ENCODE assay signal across 8 cellular contexts in genomic region chr6:36130672-36131516, GRCh38. TPM values are rescaled to one million over a fixed set of nuclear protein-coding genes. Genes with fewer than 3 reads are reported as not detected.
DNase-seq lines count a peak whose midpoint lies in the region; ATAC-seq, FAIRE-seq and TF ChIP-seq lines count a peak whose summit lies in the region.

No MANE protein-coding gene starts in this region.

- peak overlapping the region; percentile 81 for H3K27ac ChIP-seq in CD8-positive, alpha-beta T cell (ENCODE audit: low read depth, low read length)
- H3K27ac ChIP-seq in RWPE2 (ENCODE audit: poor library complexity, severe bottlenecking), result peak overlapping the region; percentile 93
- H3K27ac ChIP-seq in angular gyrus (ENCODE audit: low read depth, low read length), result peak overlapping the region; percentile 72
- peak overlapping the region; percentile 43 for H3K27ac ChIP-seq in keratinocyte (ENCODE audit: control insufficient read depth, insufficient read depth, low read length)

- H3K4me1 ChIP-seq in CD8-positive, alpha-beta T cell (ENCODE audit: insufficient read depth, low read length), result peaks cover 56% of the 10 kb centered on the region
- H3K4me1 ChIP-seq in RWPE2 (ENCODE audit: insufficient read depth, poor library complexity, severe bottlenecking) (peaks cover 38% of the 10 kb centered on the region), keratinocyte (ENCODE audit: control insufficient read depth, extremely low read depth, insufficient read depth, low read length) (peaks cover 30% of the 10 kb centered on the region)

- DNase-seq in CD8-positive, alpha-beta T cell, result peak in 6 of 7 experiments; percentile 29 to 73 (median 44)
- DNase-seq in RWPE2 (ENCODE audit: low spot score), result no peak
- DNase-seq in keratinocyte (ENCODE audit: low read depth, low spot score), result no peak
- peak; percentile 68 for DNase-seq in stimulated activated CD4-positive, alpha-beta T cell treated with anti-CD3 and anti-CD28 coated beads, Interleukin-4, amount 100 ng/mL, for 24 hours
- DNase-seq in urothelium cell line (ENCODE audit: low spot score), result no peak
- DNase-seq in KG1 (lab: John Stamatoyannopoulos, UW), result no peak

- no peaks in the 10 kb centered on the region for H3K27me3 Mint-ChIP-seq in CD8-positive, alpha-beta T cell (ENCODE audit: low read depth)

- no peak for FAIRE-seq in keratinocyte (lab: Jason Lieb, UNC)
- FAIRE-seq in urothelium cell line (lab: Jason Lieb, UNC), result no peak

- no peaks in the 10 kb centered on the region for H3K9me1 ChIP-seq in keratinocyte (ENCODE audit: control insufficient read depth, extremely low read depth, insufficient read depth, low read length)

- H3K4me3 Mint-ChIP-seq in CD8-positive, alpha-beta T cell, result peak overlapping the region; percentile 88

- peaks cover 2% of the 10 kb centered on the region for H3K79me2 ChIP-seq in keratinocyte (ENCODE audit: control insufficient read depth, insufficient read depth, low read length)

- H3K9me3 Mint-ChIP-seq in CD8-positive, alpha-beta T cell, result no peaks in the 10 kb centered on the region

- TF ChIP-seq CTCF in CD8-positive, alpha-beta T cell (IDR thresholded peaks at IDR 0.05), result no peak
- TF ChIP-seq CTCF in RWPE2 (IDR thresholded peaks at IDR 0.05; ENCODE audit: poor library complexity, severe bottlenecking) (peak; percentile 29), keratinocyte (optimal IDR thresholded peaks at IDR 0.05 in 1 of 3, IDR thresholded peaks at IDR 0.05 in 1 of 3, conservative IDR thresholded peaks at IDR 0.05 in 1 of 3; ENCODE audit: extremely low read depth in 1 of 3, insufficient read depth in 2 of 3, low read length in 3 of 3) (no peak)

- peak overlapping the region; percentile 89 for H3K4me3 ChIP-seq in CD8-positive, alpha-beta T cell (ENCODE audit: low read depth, low read length)
- H3K4me3 ChIP-seq in RWPE2 (ENCODE audit: severe bottlenecking) (peak overlapping the region; percentile 51), keratinocyte (ENCODE audit: control insufficient read depth in 2 of 3, extremely low read depth in 1 of 3, insufficient read depth in 2 of 3, low read depth in 1 of 3, low read length in 3 of 3) (peak overlapping the region; percentile 47 to 69 (median 67))

- H3K4me2 ChIP-seq in keratinocyte (ENCODE audit: control insufficient read depth, extremely low read depth, insufficient read depth, low read depth, low read length), result peak overlapping the region; percentile 92

- H3K27ac Mint-ChIP-seq in CD8-positive, alpha-beta T cell, result peak overlapping the region; percentile 95

- H3K36me3 Mint-ChIP-seq in CD8-positive, alpha-beta T cell, result peaks cover 27% of the 10 kb centered on the region

- peaks cover 6% of the 10 kb centered on the region for H3K36me3 ChIP-seq in CD8-positive, alpha-beta T cell (ENCODE audit: insufficient read depth, low read length)
- H3K36me3 ChIP-seq in RWPE2 (ENCODE audit: low read depth), result peaks cover 45% of the 10 kb centered on the region
- peaks cover 0 to 6% of the 10 kb centered on the region in 2 experiments for H3K36me3 ChIP-seq in keratinocyte (ENCODE audit: control insufficient read depth in 2 of 2, extremely low read depth in 1 of 2, insufficient read depth in 2 of 2, low read length in 2 of 2)

- no peaks in the 10 kb centered on the region for H3K27me3 ChIP-seq in CD8-positive, alpha-beta T cell (ENCODE audit: insufficient read depth, low read length)
- H3K27me3 ChIP-seq in RWPE2 (ENCODE audit: insufficient read depth, poor library complexity, severe bottlenecking), result no peaks in the 10 kb centered on the region
- no peaks in the 10 kb centered on the region for H3K27me3 ChIP-seq in keratinocyte (ENCODE audit: control insufficient read depth, extremely low read depth, insufficient read depth, low read length)

- peak overlapping the region; percentile 73 for H3K9ac ChIP-seq in keratinocyte (ENCODE audit: control insufficient read depth, extremely low read depth, insufficient read depth, low read length)

- dilution Hi-C loops in keratinocyte (cut with MboI; ENCODE audit: extremely low pct_ligation_motif_present, low sequenced_read_pairs), result no loop called here

- intact Hi-C loops in CD8-positive, alpha-beta T cell (cut with DNase I, micrococcal nuclease), result loop anchor here (1.0 to 5.0 kb wide), 6 partner anchors 11 to 874 kb away; partner anchors contain the start of genes BRPF3 (in 2 of the 2), MAPK14 (in 1 of the 2) and ZNF76 (in 1 of the 2)

- peak overlapping the region; percentile 96 for H2AFZ ChIP-seq in keratinocyte (ENCODE audit: control insufficient read depth, low read length)

- peaks cover 62% of the 10 kb centered on the region for H3K4me1 Mint-ChIP-seq in CD8-positive, alpha-beta T cell (ENCODE audit: low read depth)

- CTCF ChIA-PET in CD8-positive, alpha-beta T cell (lab: Charles Lee), result interaction anchor here (0.7 to 4.2 kb wide), 17 partner anchors 9 to 102 kb away, joined by 3 to 27 read pairs (median 4); partner anchors contain the start of gene MAPK14

- POLR2A ChIA-PET in CD8-positive, alpha-beta T cell (lab: Charles Lee), result interaction anchor here (0.6 to 4.8 kb wide), 14 partner anchors 9 to 159 kb away, joined by 3 to 42 read pairs (median 5); partner anchors contain the start of gene MAPK14

- no peaks in the 10 kb centered on the region for H3K9me3 ChIP-seq in CD8-positive, alpha-beta T cell (ENCODE audit: low read length)
- H3K9me3 ChIP-seq in RWPE2 (ENCODE audit: severe bottlenecking), result no peaks in the 10 kb centered on the region
- no peaks in the 10 kb centered on the region for H3K9me3 ChIP-seq in keratinocyte (ENCODE audit: control insufficient read depth, low read depth, low read length)

- peak; percentile 52 for ATAC-seq in CD8-positive, alpha-beta T cell
- ATAC-seq in HG02642 (IDR thresholded peaks at IDR 0.05; ENCODE audit: poor library complexity, unreplicated experiment) (peak; percentile 36), RWPE2 (ENCODE audit: low read depth) (peak; percentile 42)

- no peaks in the 10 kb centered on the region for H4K20me1 ChIP-seq in keratinocyte (ENCODE audit: control insufficient read depth, extremely low read depth, insufficient read depth, low read length)

RNA-seq across cellular contexts. Expression of gene MAPK13, which starts 0.6 kb away (rescaled TPM):
- 10 to 100 TPM; 43.2 to 45.1 TPM for total RNA-seq in CD8-positive, alpha-beta T cell
- polyA plus RNA-seq in keratinocyte, result 15.7 to 31.3 TPM (median 19.3 TPM) in 3 replicates
- 55.3 TPM for polyA plus RNA-seq in keratinocyte (2011; ENCODE audit: low read depth)
- 20.9 and 24.6 TPM in 2 replicates for polyA plus RNA-seq in keratinocyte (2011; cell fraction: cytosol; rRNA removed)
- 20.2 and 21.5 TPM in 2 replicates for polyA plus RNA-seq in keratinocyte (2011; cell fraction: nucleus; rRNA removed)
- polyA plus RNA-seq in keratinocyte (2012; ENCODE audit: low replicate concordance), result 28.5 and 37.7 TPM in 2 replicates
- 22.9 to 27.0 TPM (median 23.2 TPM) in 3 replicates for polyA minus RNA-seq in keratinocyte
- polyA minus RNA-seq in keratinocyte (2011; cell fraction: cytosol; rRNA and poly(A)+ RNA removed), result 11.3 TPM
- polyA minus RNA-seq in keratinocyte (2011; cell fraction: nucleus; rRNA and poly(A)+ RNA removed), result 11.0 and 11.9 TPM in 2 replicates

Comparison
In these comparisons a context has a peak if more than half of its experiments do, and no peak if none do; other contexts are left out.
1. DNase-seq: peak in CD8-positive, alpha-beta T cell (6 of 7) and stimulated activated CD4-positive, alpha-beta T cell treated with anti-CD3 and anti-CD28 coated beads, Interleukin-4, amount 100 ng/mL, for 24 hours (single experiment); none in RWPE2 (single experiment), keratinocyte (single experiment), urothelium cell line (single experiment) and KG1 (single experiment).
2. H3K27ac ChIP-seq: peak in every context shown above with its lines; median percentile 93 in RWPE2; 81 in CD8-positive, alpha-beta T cell; 72 in angular gyrus; 43 in keratinocyte.
3. Peak in every context shown above with its lines, with median percentiles within 50 percentile points of each other: ATAC-seq and H3K4me3 ChIP-seq.